Comparison of ENCODE assay signal across 1 cellular context in genomic region chr17:81976332-81977210, GRCh38.
TF ChIP-seq lines count a peak whose summit lies in the region.

No MANE protein-coding gene starts in this region.

TF ChIP-seq in HepG2, 621 proteins besides CTCF, POLR2A, EP300 and RAD21 (continued from another document and continues in another):
- TF ChIP-seq, protein P1, sequence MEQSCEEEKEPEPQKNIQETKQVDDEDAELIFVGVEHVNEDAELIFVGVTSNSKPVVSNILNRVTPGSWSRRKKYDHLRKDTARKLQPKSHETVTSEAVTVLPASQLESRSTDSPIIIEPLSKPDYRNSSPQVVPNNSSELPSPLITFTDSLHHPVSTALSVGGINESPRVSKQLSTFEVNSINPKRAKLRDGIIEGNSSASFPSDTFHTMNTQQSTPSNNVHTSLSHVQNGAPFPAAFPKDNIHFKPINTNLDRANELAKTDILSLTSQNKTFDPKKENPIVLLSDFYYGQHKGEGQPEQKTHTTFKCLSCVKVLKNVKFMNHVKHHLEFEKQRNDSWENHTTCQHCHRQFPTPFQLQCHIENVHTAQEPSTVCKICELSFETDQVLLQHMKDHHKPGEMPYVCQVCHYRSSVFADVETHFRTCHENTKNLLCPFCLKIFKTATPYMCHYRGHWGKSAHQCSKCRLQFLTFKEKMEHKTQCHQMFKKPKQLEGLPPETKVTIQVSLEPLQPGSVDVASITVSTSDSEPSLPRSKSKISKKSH (CRISPR knock-in tag; IDR thresholded peaks at IDR 0.05; ENCODE audit: borderline replicate concordance) = 0 out of 2 replicates have a peak, but pooled peaks have one; percentile 59
- TF ChIP-seq ZNF879 (CRISPR knock-in tag; IDR thresholded peaks at IDR 0.05) (peak; percentile 84; the same call in 1 of the 2 replicates), HIVEP1 (CRISPR knock-in tag; IDR thresholded peaks at IDR 0.05) (peak; percentile 42; the same call in 1 of the 2 replicates), ZBTB25 (CRISPR knock-in tag; IDR thresholded peaks at IDR 0.05) (no peak; the same call in 1 of the 2 replicates), RNF2 (conservative IDR thresholded peaks at IDR 0.05; ENCODE audit: low read depth) (peak; percentile 44), THAP11 (CRISPR knock-in tag; IDR thresholded peaks at IDR 0.05) (no peak), ZNF839 (CRISPR knock-in tag; IDR thresholded peaks at IDR 0.05; ENCODE audit: borderline replicate concordance) (no peak), ZNF567 (CRISPR knock-in tag; IDR thresholded peaks at IDR 0.05; ENCODE audit: borderline replicate concordance) (no peak), ZNF740 (CRISPR knock-in tag; IDR thresholded peaks at IDR 0.05) (no peak), CEBPZ (IDR thresholded peaks at IDR 0.05; ENCODE audit: low read length) (no peak), SP5 (CRISPR knock-in tag; IDR thresholded peaks at IDR 0.05; ENCODE audit: borderline replicate concordance, low read depth) (peak; percentile 38; the same call in 1 of the 2 replicates), KLF12 (CRISPR knock-in tag; IDR thresholded peaks at IDR 0.05; ENCODE audit: borderline replicate concordance) (no peak), SRSF1 (optimal IDR thresholded peaks at IDR 0.05; ENCODE audit: low read depth, low read length) (no peak), PAXIP1 (CRISPR knock-in tag; conservative IDR thresholded peaks at IDR 0.05) (peak; percentile 44; the same call in 1 of the 2 replicates), MAFK (conservative IDR thresholded peaks at IDR 0.05 in 1 of 2, IDR thresholded peaks at IDR 0.05 in 1 of 2; ENCODE audit: low read length in 2 of 2) (no peak), ESRRA (CRISPR knock-in tag; IDR thresholded peaks at IDR 0.05; ENCODE audit: low read depth) (peak; percentile 23; the same call in 1 of the 2 replicates), TCF7L2 (IDR thresholded peaks at IDR 0.05; ENCODE audit: low read depth, low read length) (no peak), FOXO1 (CRISPR knock-in tag; IDR thresholded peaks at IDR 0.05) (no peak), FOXP4 (CRISPR knock-in tag; IDR thresholded peaks at IDR 0.05) (no peak), ERF (CRISPR knock-in tag; IDR thresholded peaks at IDR 0.05) (peak; percentile 54; the same call in 1 of the 2 replicates), ZNF784 (CRISPR knock-in tag; IDR thresholded peaks at IDR 0.05; ENCODE audit: borderline replicate concordance) (no peak), TP53 (CRISPR knock-in tag; conservative IDR thresholded peaks at IDR 0.05) (no peak), ZNF160 (CRISPR knock-in tag; IDR thresholded peaks at IDR 0.05) (no peak), PHF20 (CRISPR knock-in tag; IDR thresholded peaks at IDR 0.05) (peak; percentile 38), ZNF563 (CRISPR knock-in tag; IDR thresholded peaks at IDR 0.05) (no peak), REXO4 (CRISPR knock-in tag; IDR thresholded peaks at IDR 0.05; ENCODE audit: borderline replicate concordance) (no peak), KLF11 (CRISPR knock-in tag; IDR thresholded peaks at IDR 0.05) (no peak)
- TF ChIP-seq, protein P2, sequence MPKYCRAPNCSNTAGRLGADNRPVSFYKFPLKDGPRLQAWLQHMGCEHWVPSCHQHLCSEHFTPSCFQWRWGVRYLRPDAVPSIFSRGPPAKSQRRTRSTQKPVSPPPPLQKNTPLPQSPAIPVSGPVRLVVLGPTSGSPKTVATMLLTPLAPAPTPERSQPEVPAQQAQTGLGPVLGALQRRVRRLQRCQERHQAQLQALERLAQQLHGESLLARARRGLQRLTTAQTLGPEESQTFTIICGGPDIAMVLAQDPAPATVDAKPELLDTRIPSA (CRISPR knock-in tag; IDR thresholded peaks at IDR 0.05; ENCODE audit: borderline replicate concordance) = no peak
- TF ChIP-seq, protein P3, sequence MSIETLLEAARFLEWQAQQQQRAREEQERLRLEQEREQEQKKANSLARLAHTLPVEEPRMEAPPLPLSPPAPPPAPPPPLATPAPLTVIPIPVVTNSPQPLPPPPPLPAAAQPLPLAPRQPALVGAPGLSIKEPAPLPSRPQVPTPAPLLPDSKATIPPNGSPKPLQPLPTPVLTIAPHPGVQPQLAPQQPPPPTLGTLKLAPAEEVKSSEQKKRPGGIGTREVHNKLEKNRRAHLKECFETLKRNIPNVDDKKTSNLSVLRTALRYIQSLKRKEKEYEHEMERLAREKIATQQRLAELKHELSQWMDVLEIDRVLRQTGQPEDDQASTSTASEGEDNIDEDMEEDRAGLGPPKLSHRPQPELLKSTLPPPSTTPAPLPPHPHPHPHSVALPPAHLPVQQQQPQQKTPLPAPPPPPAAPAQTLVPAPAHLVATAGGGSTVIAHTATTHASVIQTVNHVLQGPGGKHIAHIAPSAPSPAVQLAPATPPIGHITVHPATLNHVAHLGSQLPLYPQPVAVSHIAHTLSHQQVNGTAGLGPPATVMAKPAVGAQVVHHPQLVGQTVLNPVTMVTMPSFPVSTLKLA (IDR thresholded peaks at IDR 0.05) = peak; percentile 53
- TF ChIP-seq, protein P4, sequence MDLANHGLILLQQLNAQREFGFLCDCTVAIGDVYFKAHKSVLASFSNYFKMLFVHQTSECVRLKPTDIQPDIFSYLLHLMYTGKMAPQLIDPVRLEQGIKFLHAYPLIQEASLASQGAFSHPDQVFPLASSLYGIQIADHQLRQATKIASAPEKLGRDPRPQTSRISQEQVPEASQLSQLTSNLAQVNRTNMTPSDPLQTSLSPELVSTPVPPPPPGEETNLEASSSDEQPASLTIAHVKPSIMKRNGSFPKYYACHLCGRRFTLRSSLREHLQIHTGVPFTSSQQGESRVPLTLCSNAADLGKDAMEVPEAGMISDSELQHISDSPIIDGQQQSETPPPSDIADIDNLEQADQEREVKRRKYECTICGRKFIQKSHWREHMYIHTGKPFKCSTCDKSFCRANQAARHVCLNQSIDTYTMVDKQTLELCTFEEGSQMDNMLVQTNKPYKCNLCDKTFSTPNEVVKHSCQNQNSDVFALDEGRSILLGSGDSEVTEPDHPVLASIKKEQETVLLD (CRISPR knock-in tag; IDR thresholded peaks at IDR 0.05; ENCODE audit: low read depth) = no peak
- TF ChIP-seq, protein P5, sequence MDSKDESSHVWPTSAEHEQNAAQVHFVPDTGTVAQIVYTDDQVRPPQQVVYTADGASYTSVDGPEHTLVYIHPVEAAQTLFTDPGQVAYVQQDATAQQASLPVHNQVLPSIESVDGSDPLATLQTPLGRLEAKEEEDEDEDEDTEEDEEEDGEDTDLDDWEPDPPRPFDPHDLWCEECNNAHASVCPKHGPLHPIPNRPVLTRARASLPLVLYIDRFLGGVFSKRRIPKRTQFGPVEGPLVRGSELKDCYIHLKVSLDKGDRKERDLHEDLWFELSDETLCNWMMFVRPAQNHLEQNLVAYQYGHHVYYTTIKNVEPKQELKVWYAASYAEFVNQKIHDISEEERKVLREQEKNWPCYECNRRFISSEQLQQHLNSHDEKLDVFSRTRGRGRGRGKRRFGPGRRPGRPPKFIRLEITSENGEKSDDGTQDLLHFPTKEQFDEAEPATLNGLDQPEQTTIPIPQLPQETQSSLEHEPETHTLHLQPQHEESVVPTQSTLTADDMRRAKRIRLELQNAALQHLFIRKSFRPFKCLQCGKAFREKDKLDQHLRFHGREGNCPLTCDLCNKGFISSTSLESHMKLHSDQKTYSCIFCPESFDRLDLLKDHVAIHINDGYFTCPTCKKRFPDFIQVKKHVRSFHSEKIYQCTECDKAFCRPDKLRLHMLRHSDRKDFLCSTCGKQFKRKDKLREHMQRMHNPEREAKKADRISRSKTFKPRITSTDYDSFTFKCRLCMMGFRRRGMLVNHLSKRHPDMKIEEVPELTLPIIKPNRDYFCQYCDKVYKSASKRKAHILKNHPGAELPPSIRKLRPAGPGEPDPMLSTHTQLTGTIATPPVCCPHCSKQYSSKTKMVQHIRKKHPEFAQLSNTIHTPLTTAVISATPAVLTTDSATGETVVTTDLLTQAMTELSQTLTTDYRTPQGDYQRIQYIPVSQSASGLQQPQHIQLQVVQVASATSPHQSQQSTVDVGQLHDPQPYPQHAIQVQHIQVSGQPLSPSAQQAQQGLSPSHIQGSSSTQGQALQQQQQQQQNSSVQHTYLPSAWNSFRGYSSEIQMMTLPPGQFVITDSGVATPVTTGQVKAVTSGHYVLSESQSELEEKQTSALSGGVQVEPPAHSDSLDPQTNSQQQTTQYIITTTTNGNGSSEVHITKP (CRISPR knock-in tag; IDR thresholded peaks at IDR 0.05; ENCODE audit: low read depth) = 0 out of 2 replicates have a peak, but pooled peaks have one; percentile 16
- TF ChIP-seq, protein P6, sequence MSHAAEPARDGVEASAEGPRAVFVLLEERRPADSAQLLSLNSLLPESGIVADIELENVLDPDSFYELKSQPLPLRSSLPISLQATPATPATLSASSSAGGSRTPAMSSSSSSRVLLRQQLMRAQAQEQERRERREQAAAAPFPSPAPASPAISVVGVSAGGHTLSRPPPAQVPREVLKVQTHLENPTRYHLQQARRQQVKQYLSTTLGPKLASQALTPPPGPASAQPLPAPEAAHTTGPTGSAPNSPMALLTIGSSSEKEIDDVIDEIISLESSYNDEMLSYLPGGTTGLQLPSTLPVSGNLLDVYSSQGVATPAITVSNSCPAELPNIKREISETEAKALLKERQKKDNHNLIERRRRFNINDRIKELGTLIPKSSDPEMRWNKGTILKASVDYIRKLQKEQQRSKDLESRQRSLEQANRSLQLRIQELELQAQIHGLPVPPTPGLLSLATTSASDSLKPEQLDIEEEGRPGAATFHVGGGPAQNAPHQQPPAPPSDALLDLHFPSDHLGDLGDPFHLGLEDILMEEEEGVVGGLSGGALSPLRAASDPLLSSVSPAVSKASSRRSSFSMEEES (CRISPR knock-in tag; IDR thresholded peaks at IDR 0.05) = peak; percentile 36
